16 cellular contexts compared by ENCODE assay signal in the genomic region with DNA sequence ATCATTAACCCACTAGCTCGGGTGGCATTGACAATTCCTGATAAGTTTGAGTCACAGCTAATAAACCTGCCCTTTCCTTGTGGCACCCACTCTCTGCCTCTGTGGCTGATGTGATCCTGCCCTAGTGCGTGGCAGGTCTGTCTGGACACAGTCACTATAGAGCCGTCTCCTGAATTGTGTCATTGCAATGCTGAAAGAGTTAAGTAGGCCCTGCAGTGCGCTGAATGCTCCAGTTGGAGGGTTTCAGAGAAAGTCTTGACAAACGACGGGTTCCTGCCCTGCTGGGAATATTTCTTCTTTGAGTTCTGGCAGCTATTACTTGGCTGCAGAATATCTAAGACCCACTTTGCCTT. TPM values are rescaled to one million over a fixed set of nuclear protein-coding genes. Genes with fewer than 3 reads are reported as not detected.
DNase-seq lines count a peak whose midpoint lies in the region; ATAC-seq, FAIRE-seq and TF ChIP-seq lines count a peak whose summit lies in the region.
"Had no signal": no experiment of that assay in that cellular context is flagged by ENCODE, and none has a peak within 500 bp of the region (broad histone marks: within the 10 kb centered on the region; RNA-seq: fewer than 3 reads in every experiment).

No MANE protein-coding gene starts in this region.

- H3K36me3 ChIP-seq in heart right ventricle (peaks cover 0 to 43% (median 10%) of the 10 kb centered on the region in 9 donors), kidney (ENCODE audit: control insufficient read depth in 1 of 2, insufficient read depth in 2 of 2, low read length in 2 of 2) (peaks cover 8 to 26% of the 10 kb centered on the region in 2 donors), sigmoid colon (peaks cover 0 to 44% (median 8%) of the 10 kb centered on the region in 4 donors)

- no peak for TF ChIP-seq POLR2A in sigmoid colon (IDR thresholded peaks at IDR 0.05)

- no peak overlapping the region for H3K9ac ChIP-seq in kidney (ENCODE audit: low read length in 2 of 2)

- H3K9me3 ChIP-seq in heart right ventricle: no peaks in the 10 kb centered on the region
- H3K9me3 ChIP-seq in kidney (ENCODE audit: control insufficient read depth in 1 of 2, low read length in 2 of 2): no peaks in the 10 kb centered on the region
- no peaks in the 10 kb centered on the region for H3K9me3 ChIP-seq in sigmoid colon
- H3K9me3 ChIP-seq: A549, Caco-2 had no signal

- DNase-seq in heart right ventricle (no peak), cardiac septum (ENCODE audit: low spot score) (no peak), kidney (no peak), sigmoid colon (no peak), islet precursor cell (no peak), NCI-H2196 (lab: John Stamatoyannopoulos, UW; ENCODE audit: unreplicated experiment) (no peak), amniotic stem cell (lab: John Stamatoyannopoulos, UW) (no peak)
- DNase-seq: activated CD8-positive, alpha-beta T cell treated with anti-CD3 and anti-CD28 coated beads for 36 hours; activated effector memory CD4-positive, alpha-beta T cell treated with anti-CD3 and anti-CD28 coated beads, Interleukin-2, amount 50 U/mL, for 16 hours; Caco-2; KBM-7; NCI-H526 treated with DMSO at 0.1 percent for 48 hours; stimulated activated CD4-positive, alpha-beta T cell treated with anti-CD3 and anti-CD28 coated beads, Interleukin-2, amount 100 ng/mL, for 48 hours; stimulated activated naive CD8-positive, alpha-beta T cell treated with anti-CD3 and anti-CD28 coated beads, Interleukin-15, Interleukin-2, amounts not matched to agents 100 U/mL and 50 U/mL, for 24 hours had no signal

- ATAC-seq in heart right ventricle (no peak), HG03097 (IDR thresholded peaks at IDR 0.05; ENCODE audit: low FRiP score, unreplicated experiment) (no peak)
- ATAC-seq: A549; activated CD8-positive, alpha-beta T cell treated with anti-CD3 and anti-CD28 coated beads for 36 hours; stimulated activated naive CD8-positive, alpha-beta T cell treated with anti-CD3 and anti-CD28 coated beads, Interleukin-15, Interleukin-2, amounts not matched to agents 100 U/mL and 50 U/mL, for 24 hours had no signal

- intact Hi-C loops in heart right ventricle (cut with DNase I): loop anchor here in 1 of 10 donors (2.0 kb wide), 1 partner anchor 20 kb away; a partner anchor contains a TSS
- intact Hi-C loops in cardiac septum (cut with DNase I): loop anchor here (5.0 kb wide), 1 partner anchor 109 kb away; no protein-coding TSS in a partner anchor
- intact Hi-C loops in kidney (cut with DNase I): no loop called here
- intact Hi-C loops in sigmoid colon (cut with DNase I): no loop called here

- FAIRE-seq in kidney (lab: Jason Lieb, UNC): no peak
- FAIRE-seq: A549 had no signal

- H3K27ac ChIP-seq in heart right ventricle (peak overlapping the region in 9 of 10 donors; percentile 55 to 88 (median 75)), kidney (ENCODE audit: low read depth in 2 of 2, low read length in 2 of 2) (peak overlapping the region; percentile 66 to 71), sigmoid colon (peak overlapping the region; percentile 74 to 86 (median 82))
- H3K27ac ChIP-seq: A549 had no signal

- H3K4me1 ChIP-seq in heart right ventricle (peaks cover 0 to 77% (median 35%) of the 10 kb centered on the region in 9 donors), kidney (ENCODE audit: control insufficient read depth in 1 of 2, insufficient read depth in 1 of 2, low read depth in 1 of 2, low read length in 2 of 2) (peaks cover 2 to 4% of the 10 kb centered on the region in 2 donors), sigmoid colon (peaks cover 0 to 65% (median 50%) of the 10 kb centered on the region in 4 donors)

- H3K4me3 ChIP-seq in heart right ventricle (no peak overlapping the region), kidney (ENCODE audit: low read length in 2 of 2) (no peak overlapping the region), sigmoid colon (no peak overlapping the region)
- H3K4me3 ChIP-seq: A549 had no signal

- no peaks in the 10 kb centered on the region for H3K27me3 ChIP-seq in heart right ventricle
- no peaks in the 10 kb centered on the region for H3K27me3 ChIP-seq in sigmoid colon

- TF ChIP-seq CTCF in heart right ventricle (IDR thresholded peaks at IDR 0.05) (no peak), kidney (IDR thresholded peaks at IDR 0.05; ENCODE audit: borderline replicate concordance, extremely low read depth, insufficient read depth) (no peak), sigmoid colon (IDR thresholded peaks at IDR 0.05) (no peak)

- 65 to 67% methylated on average over 6 of the region's 6 CpGs for WGBS in heart right ventricle, 2 donors
- 74 to 78% methylated on average over 6 of the region's 6 CpGs for WGBS in sigmoid colon, 2 donors

- TF ChIP-seq EP300 in sigmoid colon (IDR thresholded peaks at IDR 0.05): no peak

RNA-seq across cellular contexts. Expression of a gene that starts 19.5 kb away (rescaled TPM):
- total RNA-seq in heart right ventricle: 10 to 100 TPM in 8 of 10 donors, 1 to 10 TPM in 2; 8.4 to 64.9 (median 25.7) TPM
- 10 to 100 TPM; 24.1 to 37.7 TPM for polyA plus RNA-seq in heart right ventricle
- 42.0 TPM for total RNA-seq in cardiac septum
- 153 TPM for total RNA-seq in kidney
- 109 TPM for polyA plus RNA-seq in kidney (ENCODE audit: insufficient read depth, low read depth, low replicate concordance)
- total RNA-seq in sigmoid colon: 100 to 1,000 TPM in 2 of 4 donors, 10 to 100 TPM in 2; 47.4 to 336 (median 95.6) TPM
- polyA plus RNA-seq in sigmoid colon: 10 to 100 TPM in 2 of 3 donors, 1 to 10 TPM in 1; 7.4 to 29.3 (median 24.6) TPM
- total RNA-seq: Caco-2 had no signal

RNA-seq across cellular contexts. Expression of a gene that starts 42.3 kb away (rescaled TPM):
- 10 to 100 TPM in 9 of 10 donors, 1 to 10 TPM in 1; 9.2 to 20.5 (median 17.8) TPM for total RNA-seq in heart right ventricle
- 10 to 100 TPM; 20.1 to 20.4 TPM for polyA plus RNA-seq in heart right ventricle
- total RNA-seq in cardiac septum: 17.2 TPM
- 49.0 TPM for total RNA-seq in kidney
- polyA plus RNA-seq in kidney (ENCODE audit: insufficient read depth, low read depth, low replicate concordance): 23.8 TPM
- total RNA-seq in sigmoid colon: 10 to 100 TPM; 25.7 to 31.2 (median 30.6) TPM
- 10 to 100 TPM; 15.7 to 27.3 (median 22.8) TPM for polyA plus RNA-seq in sigmoid colon
